Comparison of ENCODE assay signal across 23 cellular contexts in the genomic region with DNA sequence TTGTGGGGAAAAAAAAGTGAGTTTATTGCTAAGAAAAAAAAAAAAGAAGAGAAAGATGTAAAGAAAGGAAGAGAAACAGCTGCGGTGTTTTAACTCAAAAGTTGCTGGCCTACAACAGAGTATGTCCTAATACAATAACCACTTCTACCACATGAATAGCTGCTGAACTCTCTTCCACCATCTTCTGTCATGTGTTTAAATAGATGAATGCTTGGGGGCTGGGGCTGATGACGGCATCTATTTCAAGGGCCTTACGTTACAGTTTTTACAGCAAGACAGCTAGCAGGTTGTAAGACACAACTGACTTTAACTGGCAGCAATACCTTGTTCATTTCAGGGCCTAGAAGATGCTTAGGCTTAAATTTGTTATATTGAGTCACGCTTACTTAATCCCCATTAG.
"Had no signal": no experiment of that assay in that cellular context is flagged by ENCODE, and none has a peak within 500 bp of the region (broad histone marks: within the 10 kb centered on the region; RNA-seq: fewer than 3 reads in every experiment).

No MANE protein-coding gene starts in this region.

- H3K4me1 ChIP-seq: tibial nerve, uterus had no signal

- H3K27ac ChIP-seq: tibial nerve, uterus, VCaP had no signal

- H3K4me3 Mint-ChIP-seq: dendritic cell treated with granulocyte-macrophage colony-stimulating factor and Interleukin-4, amounts not matched to agents 40 ng/mL and 50 ng/mL, for 4 days; naive thymus-derived CD8-positive, alpha-beta T cell; T-helper 17 cell had no signal

- H3K9me3 Mint-ChIP-seq: dendritic cell treated with granulocyte-macrophage colony-stimulating factor and Interleukin-4, amounts not matched to agents 40 ng/mL and 50 ng/mL, for 4 days; naive thymus-derived CD8-positive, alpha-beta T cell had no signal

- H3K4me3 ChIP-seq: tibial nerve, uterus had no signal

- ATAC-seq: left lobe of liver; naive thymus-derived CD8-positive, alpha-beta T cell; stimulated activated naive CD8-positive, alpha-beta T cell treated with anti-CD3 and anti-CD28 coated beads, Interleukin-15, Interleukin-2, amounts not matched to agents 100 U/mL and 50 U/mL, for 24 hours; T-helper 17 cell had no signal

- H3K27me3 ChIP-seq: tibial nerve, uterus had no signal

- H3K27me3 Mint-ChIP-seq: dendritic cell treated with granulocyte-macrophage colony-stimulating factor and Interleukin-4, amounts not matched to agents 40 ng/mL and 50 ng/mL, for 4 days; naive thymus-derived CD8-positive, alpha-beta T cell; T-helper 17 cell had no signal

- H3K27ac Mint-ChIP-seq: dendritic cell treated with granulocyte-macrophage colony-stimulating factor and Interleukin-4, amounts not matched to agents 40 ng/mL and 50 ng/mL, for 4 days; naive thymus-derived CD8-positive, alpha-beta T cell; T-helper 17 cell had no signal

- H3K9me3 ChIP-seq: tibial nerve, uterus had no signal

- DNase-seq: activated CD4-positive, alpha-beta T cell treated with anti-CD3 and anti-CD28 coated beads, Interleukin-2, amount 50 U/mL, for 1 hour; activated CD4-positive, CD25-positive, alpha-beta regulatory T cell treated with anti-CD3 and anti-CD28 coated beads, Interleukin-2, amount 50 U/mL, for 72 hours; activated CD8-positive, alpha-beta memory T cell treated with anti-CD3 and anti-CD28 coated beads, Interleukin-2, amount 50 U/mL, for 4 hours; activated effector memory CD4-positive, alpha-beta T cell treated with anti-CD3 and anti-CD28 coated beads, Interleukin-2, amount 50 U/mL, for 16 hours; activated naive CD4-positive, alpha-beta T cell treated with anti-CD3 and anti-CD28 coated beads, Interleukin-2, amount 50 U/mL, for 16 hours; activated T-cell treated with anti-CD3 and anti-CD28 coated beads, Interleukin-2, amount 50 U/mL, for 48 hours; aorta; cerebellar nuclear complex; effector memory CD4-positive, alpha-beta T cell; hippocampal formation; islet precursor cell; naive thymus-derived CD8-positive, alpha-beta T cell; nucleus accumbens; posterior cingulate gyrus; stimulated activated CD4-positive, alpha-beta T cell treated with anti-CD3 and anti-CD28 coated beads, Interleukin-2, amount 100 ng/mL, for 24 hours; stimulated activated naive CD8-positive, alpha-beta T cell treated with anti-CD3 and anti-CD28 coated beads, Interleukin-15, Interleukin-2, amounts not matched to agents 100 U/mL and 50 U/mL, for 24 hours; substantia nigra; T-helper 17 cell; uterus had no signal

- H3K36me3 ChIP-seq: uterus had no signal
